9 cellular contexts compared by ENCODE assay signal in genomic region chr17:48555183-48555615, GRCh38. TPM values are rescaled to one million over a fixed set of nuclear protein-coding genes. Genes with fewer than 3 reads are reported as not detected.
DNase-seq lines count a peak whose midpoint lies in the region; ATAC-seq and TF ChIP-seq lines count a peak whose summit lies in the region.
"Had no signal": no experiment of that assay in that cellular context is flagged by ENCODE, and none has a peak within 500 bp of the region (broad histone marks: within the 10 kb centered on the region; RNA-seq: fewer than 3 reads in every experiment).

No MANE protein-coding gene starts in this region.

- H3K9me3 Mint-ChIP-seq in CD4-positive, CD25-positive, alpha-beta regulatory T cell: no peaks in the 10 kb centered on the region
- H3K9me3 Mint-ChIP-seq in activated B cell treated with CpG ODN at 0.5 μM for 24 hours: no peaks in the 10 kb centered on the region
- no peaks in the 10 kb centered on the region for H3K9me3 Mint-ChIP-seq in stimulated activated naive B cell treated with anti-CD40 and anti-IgM and Interleukin-4, amounts not matched to agents 10 μg/mL and 1 μg/mL and 100 μg/mL, for 72 hours
- H3K9me3 Mint-ChIP-seq: dendritic cell treated with granulocyte-macrophage colony-stimulating factor and Interleukin-4, amounts not matched to agents 40 ng/mL and 50 ng/mL, for 4 days had no signal

- H3K4me3 Mint-ChIP-seq in CD4-positive, CD25-positive, alpha-beta regulatory T cell: peak overlapping the region; percentile 51 to 90 (median 71)
- H3K4me3 Mint-ChIP-seq in activated B cell treated with CpG ODN at 0.5 μM for 24 hours: peak overlapping the region; percentile 53
- H3K4me3 Mint-ChIP-seq in stimulated activated naive B cell treated with anti-CD40 and anti-IgM and Interleukin-4, amounts not matched to agents 10 μg/mL and 1 μg/mL and 100 μg/mL, for 72 hours: peak overlapping the region; percentile 51 to 63
- H3K4me3 Mint-ChIP-seq: dendritic cell treated with granulocyte-macrophage colony-stimulating factor and Interleukin-4, amounts not matched to agents 40 ng/mL and 50 ng/mL, for 4 days had no signal

- CTCF ChIA-PET in activated B cell treated with CpG ODN at 0.5 μM for 24 hours (lab: Charles Lee): interaction anchor here (1.4 kb wide), 1 partner anchor 63 kb away, joined by 3 read pairs; no protein-coding TSS in a partner anchor

- peak; percentile 37 to 44 for ATAC-seq in CD4-positive, CD25-positive, alpha-beta regulatory T cell (ENCODE audit: low read depth in 2 of 2)
- ATAC-seq in activated B cell treated with CpG ODN at 0.5 μM for 24 hours (ENCODE audit: low read depth): no peak
- peak; percentile 24 to 44 for ATAC-seq in right cardiac atrium
- peak in 1 of 2 donors; percentile 38 for ATAC-seq in stimulated activated naive B cell treated with anti-CD40 and anti-IgM and Interleukin-4, amounts not matched to agents 10 μg/mL and 1 μg/mL and 100 μg/mL, for 72 hours (replicated peaks)
- no peak for ATAC-seq in HG02870 (IDR thresholded peaks at IDR 0.05; ENCODE audit: unreplicated experiment)
- no peak for ATAC-seq in HG03280 (IDR thresholded peaks at IDR 0.05; ENCODE audit: unreplicated experiment)

- WGBS in HUES64: under 1% methylated on average over 12 of the region's 12 CpGs
- WGBS in right cardiac atrium: 10% methylated on average over 12 of the region's 12 CpGs

- H3K4me3 ChIP-seq in CD4-positive, CD25-positive, alpha-beta regulatory T cell (ENCODE audit: low read depth, low read length): no peak overlapping the region
- H3K4me3 ChIP-seq in HUES64 (ENCODE audit: low read length) (peak overlapping the region; percentile 29; the same call in 1 of the 2 replicates), right cardiac atrium (ENCODE audit: low read length) (peak overlapping the region; percentile 67)

- no peak overlapping the region for H3K9ac ChIP-seq in HUES64 (ENCODE audit: low read depth, low read length)

- DNase-seq in CD4-positive, CD25-positive, alpha-beta regulatory T cell: peak in 1 of 3 donors; percentile 45
- DNase-seq in activated B cell treated with CpG ODN at 0.5 μM for 24 hours (no peak), right cardiac atrium (no peak)
- no peak for DNase-seq in stimulated activated naive B cell treated with anti-CD40 and anti-IgM and Interleukin-4, amounts not matched to agents 10 μg/mL and 1 μg/mL and 100 μg/mL, for 72 hours
- no peak for DNase-seq in NK-92 treated with Interleukin-12 subunit alpha and Interleukin-12 subunit beta, amount 100 ng/mL, for 24 hours (lab: John Stamatoyannopoulos, UW)

- peaks cover 0 to 10% (median 5%) of the 10 kb centered on the region in 4 donors for H3K4me1 Mint-ChIP-seq in CD4-positive, CD25-positive, alpha-beta regulatory T cell
- H3K4me1 Mint-ChIP-seq in activated B cell treated with CpG ODN at 0.5 μM for 24 hours: peaks cover 4% of the 10 kb centered on the region
- H3K4me1 Mint-ChIP-seq in stimulated activated naive B cell treated with anti-CD40 and anti-IgM and Interleukin-4, amounts not matched to agents 10 μg/mL and 1 μg/mL and 100 μg/mL, for 72 hours: peaks cover 5 to 30% of the 10 kb centered on the region in 2 donors

- peak overlapping the region; percentile 49 to 85 (median 79) for H3K27ac Mint-ChIP-seq in CD4-positive, CD25-positive, alpha-beta regulatory T cell
- no peak overlapping the region for H3K27ac Mint-ChIP-seq in activated B cell treated with CpG ODN at 0.5 μM for 24 hours
- no peak overlapping the region for H3K27ac Mint-ChIP-seq in stimulated activated naive B cell treated with anti-CD40 and anti-IgM and Interleukin-4, amounts not matched to agents 10 μg/mL and 1 μg/mL and 100 μg/mL, for 72 hours
- H3K27ac Mint-ChIP-seq: dendritic cell treated with granulocyte-macrophage colony-stimulating factor and Interleukin-4, amounts not matched to agents 40 ng/mL and 50 ng/mL, for 4 days had no signal

- no peaks in the 10 kb centered on the region for H3K27me3 ChIP-seq in CD4-positive, CD25-positive, alpha-beta regulatory T cell (ENCODE audit: control insufficient read depth, insufficient read depth, low read length)
- H3K27me3 ChIP-seq in HUES64 (ENCODE audit: insufficient read depth, low read length) (peaks cover 100% of the 10 kb centered on the region), right cardiac atrium (ENCODE audit: control insufficient read depth, insufficient read depth) (no peaks in the 10 kb centered on the region)

- no peak overlapping the region for H3K27ac ChIP-seq in CD4-positive, CD25-positive, alpha-beta regulatory T cell (ENCODE audit: insufficient read depth, low read length, poor library complexity, severe bottlenecking)
- H3K27ac ChIP-seq in HUES64 (ENCODE audit: low read depth, low read length) (no peak overlapping the region), right cardiac atrium (ENCODE audit: low read length) (no peak overlapping the region)

- POLR2A ChIA-PET in activated B cell treated with CpG ODN at 0.5 μM for 24 hours (lab: Charles Lee): no interaction called here

- peaks cover 4% of the 10 kb centered on the region for H3K36me3 Mint-ChIP-seq in CD4-positive, CD25-positive, alpha-beta regulatory T cell
- no peaks in the 10 kb centered on the region for H3K36me3 Mint-ChIP-seq in activated B cell treated with CpG ODN at 0.5 μM for 24 hours (ENCODE audit: low read depth)
- H3K36me3 Mint-ChIP-seq in stimulated activated naive B cell treated with anti-CD40 and anti-IgM and Interleukin-4, amounts not matched to agents 10 μg/mL and 1 μg/mL and 100 μg/mL, for 72 hours: peaks cover 1 to 2% of the 10 kb centered on the region in 2 donors

- H3K36me3 ChIP-seq in CD4-positive, CD25-positive, alpha-beta regulatory T cell (ENCODE audit: control insufficient read depth, insufficient read depth, low read length): no peaks in the 10 kb centered on the region
- no peaks in the 10 kb centered on the region for H3K36me3 ChIP-seq in HUES64 (ENCODE audit: insufficient read depth, low read length)

- H3K9me3 ChIP-seq in CD4-positive, CD25-positive, alpha-beta regulatory T cell (ENCODE audit: control insufficient read depth in 2 of 2, low read length in 2 of 2): no peaks in the 10 kb centered on the region
- no peaks in the 10 kb centered on the region for H3K9me3 ChIP-seq in HUES64 (ENCODE audit: insufficient read depth, low read depth, low read length)
- no peaks in the 10 kb centered on the region for H3K9me3 ChIP-seq in right cardiac atrium (ENCODE audit: control insufficient read depth, low read length)

- H3K27me3 Mint-ChIP-seq in CD4-positive, CD25-positive, alpha-beta regulatory T cell: peaks cover 24% of the 10 kb centered on the region
- H3K27me3 Mint-ChIP-seq in activated B cell treated with CpG ODN at 0.5 μM for 24 hours: peaks cover 30% of the 10 kb centered on the region
- peaks cover 50 to 82% of the 10 kb centered on the region in 2 donors for H3K27me3 Mint-ChIP-seq in stimulated activated naive B cell treated with anti-CD40 and anti-IgM and Interleukin-4, amounts not matched to agents 10 μg/mL and 1 μg/mL and 100 μg/mL, for 72 hours

- intact Hi-C loops in activated B cell treated with CpG ODN at 0.5 μM for 24 hours (cut with micrococcal nuclease): loop anchor here (5.0 kb wide), 1 partner anchor 33 kb away; no protein-coding TSS in a partner anchor
- intact Hi-C loops in right cardiac atrium (cut with DNase I): no loop called here

- H3K4me1 ChIP-seq in CD4-positive, CD25-positive, alpha-beta regulatory T cell (ENCODE audit: control insufficient read depth, insufficient read depth, low read length, poor library complexity, severe bottlenecking): peaks cover 2% of the 10 kb centered on the region
- H3K4me1 ChIP-seq in HUES64 (ENCODE audit: insufficient read depth, low read length): peaks cover 8% of the 10 kb centered on the region
- H3K4me1 ChIP-seq in right cardiac atrium (ENCODE audit: control insufficient read depth, insufficient read depth, low read length): peaks cover 1% of the 10 kb centered on the region

- TF ChIP-seq CTCF in activated B cell treated with CpG ODN at 0.5 μM for 24 hours (IDR thresholded peaks at IDR 0.05): no peak

RNA-seq across cellular contexts. Expression of gene HOXB2, which starts 10.3 kb away (rescaled TPM):
- total RNA-seq in CD4-positive, CD25-positive, alpha-beta regulatory T cell: 19.1 TPM
- polyA plus RNA-seq in CD4-positive, CD25-positive, alpha-beta regulatory T cell: 10 to 100 TPM; 27.1 to 42.4 (median 32.4) TPM
- polyA plus RNA-seq in HUES64 (2013, experiment 1 of 2): 24.6 TPM
- polyA plus RNA-seq in HUES64 (2013, experiment 2 of 2): 44.5 TPM
- total RNA-seq in activated B cell treated with CpG ODN at 0.5 μM for 24 hours: 2.2 and 2.9 TPM in 2 replicates
- total RNA-seq in right cardiac atrium: 1 to 10 TPM; 2.4 to 9.9 (median 6.0) TPM
- 5.5 TPM for polyA plus RNA-seq in right cardiac atrium

RNA-seq across cellular contexts. Expression of gene HOXB4, which starts 23.0 kb away (rescaled TPM):
- 2.9 TPM for total RNA-seq in CD4-positive, CD25-positive, alpha-beta regulatory T cell
- under 1 TPM in 2 of 4 donors, not detected in 2; 0.16 to 0.18 TPM for polyA plus RNA-seq in CD4-positive, CD25-positive, alpha-beta regulatory T cell
- 0.45 TPM for polyA plus RNA-seq in HUES64 (2013, experiment 1 of 2)
- polyA plus RNA-seq in HUES64 (2013, experiment 2 of 2): 0.95 TPM
- 0.88 and 1.4 TPM in 2 replicates for total RNA-seq in activated B cell treated with CpG ODN at 0.5 μM for 24 hours
- 1 to 10 TPM in 1 of 4 donors, under 1 TPM in 3; 0.38 to 1.1 (median 0.52) TPM for total RNA-seq in right cardiac atrium
- 1.1 TPM for polyA plus RNA-seq in right cardiac atrium

RNA-seq across cellular contexts. Expression of gene HOXB1, which starts 24.4 kb away (rescaled TPM):
- not detected for total RNA-seq in CD4-positive, CD25-positive, alpha-beta regulatory T cell
- not detected for polyA plus RNA-seq in CD4-positive, CD25-positive, alpha-beta regulatory T cell
- polyA plus RNA-seq in HUES64 (2013, experiment 1 of 2): 16.3 TPM
- polyA plus RNA-seq in HUES64 (2013, experiment 2 of 2): 23.6 TPM
- total RNA-seq in activated B cell treated with CpG ODN at 0.5 μM for 24 hours (not detected in 2 replicates), right cardiac atrium (not detected)
- not detected for polyA plus RNA-seq in right cardiac atrium

RNA-seq across cellular contexts. Expression of gene HOXB3, which starts 34.8 kb away (rescaled TPM):
- 8.1 TPM for total RNA-seq in CD4-positive, CD25-positive, alpha-beta regulatory T cell
- polyA plus RNA-seq in CD4-positive, CD25-positive, alpha-beta regulatory T cell: under 1 TPM in 2 of 4 donors, not detected in 2; 0.05 to 0.16 TPM
- 3.7 TPM for polyA plus RNA-seq in HUES64 (2013, experiment 1 of 2)
- polyA plus RNA-seq in HUES64 (2013, experiment 2 of 2): 9.1 TPM
- total RNA-seq in activated B cell treated with CpG ODN at 0.5 μM for 24 hours: 1.4 and 2.6 TPM in 2 replicates
- total RNA-seq in right cardiac atrium: 1 to 10 TPM; 1.2 to 2.3 (median 2.2) TPM
- polyA plus RNA-seq in right cardiac atrium: 2.8 TPM

RNA-seq across cellular contexts. Expression of gene HOXB5, which starts 38.4 kb away (rescaled TPM):
- total RNA-seq in CD4-positive, CD25-positive, alpha-beta regulatory T cell: not detected
- polyA plus RNA-seq in CD4-positive, CD25-positive, alpha-beta regulatory T cell: not detected
- 0.40 TPM for polyA plus RNA-seq in HUES64 (2013, experiment 1 of 2)
- polyA plus RNA-seq in HUES64 (2013, experiment 2 of 2): 0.63 TPM
- total RNA-seq in activated B cell treated with CpG ODN at 0.5 μM for 24 hours (not detected in 2 replicates), right cardiac atrium (under 1 TPM in 3 of 4 donors, not detected in 1; 0.12 to 0.37 (median 0.14) TPM)
- polyA plus RNA-seq in right cardiac atrium: 0.14 TPM

Comparison
In these comparisons a context has a peak if more than half of its experiments do, and no peak if none do; other contexts are left out.
1. ATAC-seq: peak in CD4-positive, CD25-positive, alpha-beta regulatory T cell (2 of 2) and right cardiac atrium (2 of 2); none in activated B cell treated with CpG ODN at 0.5 μM for 24 hours (single experiment), HG02870 (single experiment) and HG03280 (single experiment).
2. H3K27ac Mint-ChIP-seq: peak in CD4-positive, CD25-positive, alpha-beta regulatory T cell (3 of 3); none in activated B cell treated with CpG ODN at 0.5 μM for 24 hours (single experiment) and stimulated activated naive B cell treated with anti-CD40 and anti-IgM and Interleukin-4, amounts not matched to agents 10 μg/mL and 1 μg/mL and 100 μg/mL, for 72 hours (single experiment).
3. Peak in every context shown above with its lines, with median percentiles within 50 percentile points of each other: H3K4me3 Mint-ChIP-seq.